1 cellular context compared by ENCODE assay signal in the genomic region with DNA sequence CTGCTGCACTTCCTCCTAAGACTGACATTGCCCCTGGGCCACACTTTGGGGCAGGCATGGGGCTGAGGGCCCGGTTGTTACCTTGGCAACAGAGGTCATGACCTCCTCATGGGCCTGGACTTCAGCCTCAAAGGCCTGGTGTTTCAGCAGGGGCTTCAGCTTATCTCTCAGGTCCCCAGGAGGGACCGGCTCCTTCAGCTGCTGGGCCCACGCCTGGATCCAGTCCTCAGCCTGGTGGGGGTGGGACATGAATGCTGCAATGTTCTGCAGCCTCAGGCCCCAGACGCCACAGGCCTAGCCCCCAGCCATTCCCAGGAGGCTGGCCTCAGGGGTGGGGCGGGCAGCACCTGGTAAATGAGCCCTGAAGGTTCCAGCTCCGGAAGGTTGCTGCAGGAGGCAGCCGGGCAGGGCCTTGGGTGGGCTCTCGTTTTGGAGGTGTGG.
TF ChIP-seq lines count a peak whose summit lies in the region.

No MANE protein-coding gene starts in this region.

TF ChIP-seq in HepG2, 621 proteins besides CTCF, POLR2A, EP300 and RAD21 (continued from another document and continues in another):
- TF ChIP-seq, protein P1, sequence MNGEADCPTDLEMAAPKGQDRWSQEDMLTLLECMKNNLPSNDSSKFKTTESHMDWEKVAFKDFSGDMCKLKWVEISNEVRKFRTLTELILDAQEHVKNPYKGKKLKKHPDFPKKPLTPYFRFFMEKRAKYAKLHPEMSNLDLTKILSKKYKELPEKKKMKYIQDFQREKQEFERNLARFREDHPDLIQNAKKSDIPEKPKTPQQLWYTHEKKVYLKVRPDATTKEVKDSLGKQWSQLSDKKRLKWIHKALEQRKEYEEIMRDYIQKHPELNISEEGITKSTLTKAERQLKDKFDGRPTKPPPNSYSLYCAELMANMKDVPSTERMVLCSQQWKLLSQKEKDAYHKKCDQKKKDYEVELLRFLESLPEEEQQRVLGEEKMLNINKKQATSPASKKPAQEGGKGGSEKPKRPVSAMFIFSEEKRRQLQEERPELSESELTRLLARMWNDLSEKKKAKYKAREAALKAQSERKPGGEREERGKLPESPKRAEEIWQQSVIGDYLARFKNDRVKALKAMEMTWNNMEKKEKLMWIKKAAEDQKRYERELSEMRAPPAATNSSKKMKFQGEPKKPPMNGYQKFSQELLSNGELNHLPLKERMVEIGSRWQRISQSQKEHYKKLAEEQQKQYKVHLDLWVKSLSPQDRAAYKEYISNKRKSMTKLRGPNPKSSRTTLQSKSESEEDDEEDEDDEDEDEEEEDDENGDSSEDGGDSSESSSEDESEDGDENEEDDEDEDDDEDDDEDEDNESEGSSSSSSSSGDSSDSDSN (CRISPR knock-in tag; IDR thresholded peaks at IDR 0.05) = peak; percentile 61
- TF ChIP-seq, protein P2, sequence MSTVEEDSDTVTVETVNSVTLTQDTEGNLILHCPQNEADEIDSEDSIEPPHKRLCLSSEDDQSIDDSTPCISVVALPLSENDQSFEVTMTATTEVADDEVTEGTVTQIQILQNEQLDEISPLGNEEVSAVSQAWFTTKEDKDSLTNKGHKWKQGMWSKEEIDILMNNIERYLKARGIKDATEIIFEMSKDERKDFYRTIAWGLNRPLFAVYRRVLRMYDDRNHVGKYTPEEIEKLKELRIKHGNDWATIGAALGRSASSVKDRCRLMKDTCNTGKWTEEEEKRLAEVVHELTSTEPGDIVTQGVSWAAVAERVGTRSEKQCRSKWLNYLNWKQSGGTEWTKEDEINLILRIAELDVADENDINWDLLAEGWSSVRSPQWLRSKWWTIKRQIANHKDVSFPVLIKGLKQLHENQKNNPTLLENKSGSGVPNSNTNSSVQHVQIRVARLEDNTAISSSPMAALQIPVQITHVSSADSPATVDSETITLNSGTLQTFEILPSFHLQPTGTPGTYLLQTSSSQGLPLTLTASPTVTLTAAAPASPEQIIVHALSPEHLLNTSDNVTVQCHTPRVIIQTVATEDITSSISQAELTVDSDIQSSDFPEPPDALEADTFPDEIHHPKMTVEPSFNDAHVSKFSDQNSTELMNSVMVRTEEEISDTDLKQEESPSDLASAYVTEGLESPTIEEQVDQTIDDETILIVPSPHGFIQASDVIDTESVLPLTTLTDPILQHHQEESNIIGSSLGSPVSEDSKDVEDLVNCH (CRISPR knock-in tag; IDR thresholded peaks at IDR 0.05) = no peak
- TF ChIP-seq ZNF510 (CRISPR knock-in tag; IDR thresholded peaks at IDR 0.05; ENCODE audit: low read depth) (0 out of 2 replicates have a peak, but pooled peaks have one; percentile 43), GPN1 (CRISPR knock-in tag; IDR thresholded peaks at IDR 0.05; ENCODE audit: borderline replicate concordance) (no peak), IRF2 (CRISPR knock-in tag; IDR thresholded peaks at IDR 0.05) (no peak), TCF7 (IDR thresholded peaks at IDR 0.05; ENCODE audit: low read depth) (no peak), CENPX (CRISPR knock-in tag; IDR thresholded peaks at IDR 0.05) (no peak), NR2F6 (IDR thresholded peaks at IDR 0.05) (peak; percentile 87), NR2F6 (CRISPR knock-in tag; IDR thresholded peaks at IDR 0.05) (peak; percentile 84), NR2F1 (CRISPR knock-in tag; IDR thresholded peaks at IDR 0.05) (peak; percentile 40 to 74; a peak in 3 of 4 replicates), HOXA3 (CRISPR knock-in tag; IDR thresholded peaks at IDR 0.05) (peak; percentile 13; the same call in 1 of the 2 replicates), U2AF1 (optimal IDR thresholded peaks at IDR 0.05; ENCODE audit: low read depth, low read length) (no peak), DPF2 (CRISPR knock-in tag; IDR thresholded peaks at IDR 0.05; ENCODE audit: borderline replicate concordance, low read depth) (no peak), GTF3A (CRISPR knock-in tag; conservative IDR thresholded peaks at IDR 0.05) (0 out of 2 replicates have a peak, but pooled peaks have one; percentile 68), TRIM24 (CRISPR knock-in tag; IDR thresholded peaks at IDR 0.05) (no peak), PCBP1 (IDR thresholded peaks at IDR 0.05; ENCODE audit: borderline replicate concordance, low read depth, low read length) (no peak), ZNF350 (CRISPR knock-in tag; IDR thresholded peaks at IDR 0.05; ENCODE audit: borderline replicate concordance, low read depth) (0 out of 2 replicates have a peak, but pooled peaks have one; percentile 4), NR2C2 (CRISPR knock-in tag; IDR thresholded peaks at IDR 0.05; ENCODE audit: borderline replicate concordance) (peak; percentile 93), MYNN (CRISPR knock-in tag; IDR thresholded peaks at IDR 0.05; ENCODE audit: low read depth) (no peak), ELF4 (CRISPR knock-in tag; IDR thresholded peaks at IDR 0.05; ENCODE audit: borderline replicate concordance) (no peak), PITX1 (CRISPR knock-in tag; IDR thresholded peaks at IDR 0.05) (no peak), KLF15 (CRISPR knock-in tag; IDR thresholded peaks at IDR 0.05; ENCODE audit: borderline replicate concordance) (no peak), ZNF564 (CRISPR knock-in tag; IDR thresholded peaks at IDR 0.05) (no peak), ZFP36L1 (CRISPR knock-in tag; IDR thresholded peaks at IDR 0.05) (no peak), ZBTB7A (CRISPR knock-in tag; IDR thresholded peaks at IDR 0.05) (0 out of 2 replicates have a peak, but pooled peaks have one; percentile 41), ATF7-NPFF (CRISPR knock-in tag; IDR thresholded peaks at IDR 0.05; ENCODE audit: low read depth) (no peak), ZNF230 (CRISPR knock-in tag; IDR thresholded peaks at IDR 0.05) (peak; percentile 66; the same call in 1 of the 2 replicates), MXD4 (CRISPR knock-in tag; IDR thresholded peaks at IDR 0.05) (no peak), ZNF501 (CRISPR knock-in tag; IDR thresholded peaks at IDR 0.05) (0 out of 2 replicates have a peak, but pooled peaks have one; percentile 24), FLYWCH1 (CRISPR knock-in tag; IDR thresholded peaks at IDR 0.05) (no peak), RFX1 (IDR thresholded peaks at IDR 0.05) (peak; percentile 69), ZNF556 (CRISPR knock-in tag; IDR thresholded peaks at IDR 0.05; ENCODE audit: borderline replicate concordance) (peak; percentile 71; the same call in 1 of the 2 replicates), FIP1L1 (IDR thresholded peaks at IDR 0.05; ENCODE audit: borderline replicate concordance, insufficient read depth, low read depth, low read length) (no peak), ZMYM4 (CRISPR knock-in tag; IDR thresholded peaks at IDR 0.05) (0 out of 2 replicates have a peak, but pooled peaks have one; percentile 22), RFXANK (CRISPR knock-in tag; IDR thresholded peaks at IDR 0.05) (no peak)
- TF ChIP-seq, protein P3, sequence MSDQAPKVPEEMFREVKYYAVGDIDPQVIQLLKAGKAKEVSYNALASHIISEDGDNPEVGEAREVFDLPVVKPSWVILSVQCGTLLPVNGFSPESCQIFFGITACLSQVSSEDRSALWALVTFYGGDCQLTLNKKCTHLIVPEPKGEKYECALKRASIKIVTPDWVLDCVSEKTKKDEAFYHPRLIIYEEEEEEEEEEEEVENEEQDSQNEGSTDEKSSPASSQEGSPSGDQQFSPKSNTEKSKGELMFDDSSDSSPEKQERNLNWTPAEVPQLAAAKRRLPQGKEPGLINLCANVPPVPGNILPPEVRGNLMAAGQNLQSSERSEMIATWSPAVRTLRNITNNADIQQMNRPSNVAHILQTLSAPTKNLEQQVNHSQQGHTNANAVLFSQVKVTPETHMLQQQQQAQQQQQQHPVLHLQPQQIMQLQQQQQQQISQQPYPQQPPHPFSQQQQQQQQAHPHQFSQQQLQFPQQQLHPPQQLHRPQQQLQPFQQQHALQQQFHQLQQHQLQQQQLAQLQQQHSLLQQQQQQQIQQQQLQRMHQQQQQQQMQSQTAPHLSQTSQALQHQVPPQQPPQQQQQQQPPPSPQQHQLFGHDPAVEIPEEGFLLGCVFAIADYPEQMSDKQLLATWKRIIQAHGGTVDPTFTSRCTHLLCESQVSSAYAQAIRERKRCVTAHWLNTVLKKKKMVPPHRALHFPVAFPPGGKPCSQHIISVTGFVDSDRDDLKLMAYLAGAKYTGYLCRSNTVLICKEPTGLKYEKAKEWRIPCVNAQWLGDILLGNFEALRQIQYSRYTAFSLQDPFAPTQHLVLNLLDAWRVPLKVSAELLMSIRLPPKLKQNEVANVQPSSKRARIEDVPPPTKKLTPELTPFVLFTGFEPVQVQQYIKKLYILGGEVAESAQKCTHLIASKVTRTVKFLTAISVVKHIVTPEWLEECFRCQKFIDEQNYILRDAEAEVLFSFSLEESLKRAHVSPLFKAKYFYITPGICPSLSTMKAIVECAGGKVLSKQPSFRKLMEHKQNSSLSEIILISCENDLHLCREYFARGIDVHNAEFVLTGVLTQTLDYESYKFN (CRISPR knock-in tag; conservative IDR thresholded peaks at IDR 0.05) = peak; percentile 69
- TF ChIP-seq, protein P4, sequence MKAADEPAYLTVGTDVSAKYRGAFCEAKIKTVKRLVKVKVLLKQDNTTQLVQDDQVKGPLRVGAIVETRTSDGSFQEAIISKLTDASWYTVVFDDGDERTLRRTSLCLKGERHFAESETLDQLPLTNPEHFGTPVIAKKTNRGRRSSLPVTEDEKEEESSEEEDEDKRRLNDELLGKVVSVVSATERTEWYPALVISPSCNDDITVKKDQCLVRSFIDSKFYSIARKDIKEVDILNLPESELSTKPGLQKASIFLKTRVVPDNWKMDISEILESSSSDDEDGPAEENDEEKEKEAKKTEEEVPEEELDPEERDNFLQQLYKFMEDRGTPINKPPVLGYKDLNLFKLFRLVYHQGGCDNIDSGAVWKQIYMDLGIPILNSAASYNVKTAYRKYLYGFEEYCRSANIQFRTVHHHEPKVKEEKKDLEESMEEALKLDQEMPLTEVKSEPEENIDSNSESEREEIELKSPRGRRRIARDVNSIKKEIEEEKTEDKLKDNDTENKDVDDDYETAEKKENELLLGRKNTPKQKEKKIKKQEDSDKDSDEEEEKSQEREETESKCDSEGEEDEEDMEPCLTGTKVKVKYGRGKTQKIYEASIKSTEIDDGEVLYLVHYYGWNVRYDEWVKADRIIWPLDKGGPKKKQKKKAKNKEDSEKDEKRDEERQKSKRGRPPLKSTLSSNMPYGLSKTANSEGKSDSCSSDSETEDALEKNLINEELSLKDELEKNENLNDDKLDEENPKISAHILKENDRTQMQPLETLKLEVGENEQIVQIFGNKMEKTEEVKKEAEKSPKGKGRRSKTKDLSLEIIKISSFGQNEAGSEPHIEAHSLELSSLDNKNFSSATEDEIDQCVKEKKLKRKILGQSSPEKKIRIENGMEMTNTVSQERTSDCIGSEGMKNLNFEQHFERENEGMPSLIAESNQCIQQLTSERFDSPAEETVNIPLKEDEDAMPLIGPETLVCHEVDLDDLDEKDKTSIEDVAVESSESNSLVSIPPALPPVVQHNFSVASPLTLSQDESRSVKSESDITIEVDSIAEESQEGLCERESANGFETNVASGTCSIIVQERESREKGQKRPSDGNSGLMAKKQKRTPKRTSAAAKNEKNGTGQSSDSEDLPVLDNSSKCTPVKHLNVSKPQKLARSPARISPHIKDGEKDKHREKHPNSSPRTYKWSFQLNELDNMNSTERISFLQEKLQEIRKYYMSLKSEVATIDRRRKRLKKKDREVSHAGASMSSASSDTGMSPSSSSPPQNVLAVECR (CRISPR knock-in tag; IDR thresholded peaks at IDR 0.05; ENCODE audit: borderline replicate concordance) = peak; percentile 42; the same call in 1 of the 2 replicates
- TF ChIP-seq, protein P5, sequence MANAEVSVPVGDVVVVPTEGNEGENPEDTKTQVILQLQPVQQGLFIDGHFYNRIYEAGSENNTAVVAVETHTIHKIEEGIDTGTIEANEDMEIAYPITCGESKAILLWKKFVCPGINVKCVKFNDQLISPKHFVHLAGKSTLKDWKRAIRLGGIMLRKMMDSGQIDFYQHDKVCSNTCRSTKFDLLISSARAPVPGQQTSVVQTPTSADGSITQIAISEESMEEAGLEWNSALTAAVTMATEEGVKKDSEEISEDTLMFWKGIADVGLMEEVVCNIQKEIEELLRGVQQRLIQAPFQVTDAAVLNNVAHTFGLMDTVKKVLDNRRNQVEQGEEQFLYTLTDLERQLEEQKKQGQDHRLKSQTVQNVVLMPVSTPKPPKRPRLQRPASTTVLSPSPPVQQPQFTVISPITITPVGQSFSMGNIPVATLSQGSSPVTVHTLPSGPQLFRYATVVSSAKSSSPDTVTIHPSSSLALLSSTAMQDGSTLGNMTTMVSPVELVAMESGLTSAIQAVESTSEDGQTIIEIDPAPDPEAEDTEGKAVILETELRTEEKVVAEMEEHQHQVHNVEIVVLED (CRISPR knock-in tag; IDR thresholded peaks at IDR 0.05; ENCODE audit: borderline replicate concordance) = no peak
- TF ChIP-seq, protein P6, sequence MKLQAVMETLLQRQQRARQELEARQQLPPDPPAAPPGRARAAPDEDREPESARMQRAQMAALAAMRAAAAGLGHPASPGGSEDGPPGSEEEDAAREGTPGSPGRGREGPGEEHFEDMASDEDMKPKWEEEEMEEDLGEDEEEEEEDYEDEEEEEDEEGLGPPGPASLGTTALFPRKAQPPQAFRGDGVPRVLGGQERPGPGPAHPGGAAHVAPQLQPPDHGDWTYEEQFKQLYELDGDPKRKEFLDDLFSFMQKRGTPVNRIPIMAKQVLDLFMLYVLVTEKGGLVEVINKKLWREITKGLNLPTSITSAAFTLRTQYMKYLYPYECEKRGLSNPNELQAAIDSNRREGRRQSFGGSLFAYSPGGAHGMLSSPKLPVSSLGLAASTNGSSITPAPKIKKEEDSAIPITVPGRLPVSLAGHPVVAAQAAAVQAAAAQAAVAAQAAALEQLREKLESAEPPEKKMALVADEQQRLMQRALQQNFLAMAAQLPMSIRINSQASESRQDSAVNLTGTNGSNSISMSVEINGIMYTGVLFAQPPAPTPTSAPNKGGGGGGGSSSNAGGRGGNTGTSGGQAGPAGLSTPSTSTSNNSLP (IDR thresholded peaks at IDR 0.05; ENCODE audit: low read depth, low read length) = no peak
- TF ChIP-seq, protein P7, sequence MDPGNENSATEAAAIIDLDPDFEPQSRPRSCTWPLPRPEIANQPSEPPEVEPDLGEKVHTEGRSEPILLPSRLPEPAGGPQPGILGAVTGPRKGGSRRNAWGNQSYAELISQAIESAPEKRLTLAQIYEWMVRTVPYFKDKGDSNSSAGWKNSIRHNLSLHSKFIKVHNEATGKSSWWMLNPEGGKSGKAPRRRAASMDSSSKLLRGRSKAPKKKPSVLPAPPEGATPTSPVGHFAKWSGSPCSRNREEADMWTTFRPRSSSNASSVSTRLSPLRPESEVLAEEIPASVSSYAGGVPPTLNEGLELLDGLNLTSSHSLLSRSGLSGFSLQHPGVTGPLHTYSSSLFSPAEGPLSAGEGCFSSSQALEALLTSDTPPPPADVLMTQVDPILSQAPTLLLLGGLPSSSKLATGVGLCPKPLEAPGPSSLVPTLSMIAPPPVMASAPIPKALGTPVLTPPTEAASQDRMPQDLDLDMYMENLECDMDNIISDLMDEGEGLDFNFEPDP (CRISPR knock-in tag; conservative IDR thresholded peaks at IDR 0.05) = no peak
- TF ChIP-seq, protein P8, sequence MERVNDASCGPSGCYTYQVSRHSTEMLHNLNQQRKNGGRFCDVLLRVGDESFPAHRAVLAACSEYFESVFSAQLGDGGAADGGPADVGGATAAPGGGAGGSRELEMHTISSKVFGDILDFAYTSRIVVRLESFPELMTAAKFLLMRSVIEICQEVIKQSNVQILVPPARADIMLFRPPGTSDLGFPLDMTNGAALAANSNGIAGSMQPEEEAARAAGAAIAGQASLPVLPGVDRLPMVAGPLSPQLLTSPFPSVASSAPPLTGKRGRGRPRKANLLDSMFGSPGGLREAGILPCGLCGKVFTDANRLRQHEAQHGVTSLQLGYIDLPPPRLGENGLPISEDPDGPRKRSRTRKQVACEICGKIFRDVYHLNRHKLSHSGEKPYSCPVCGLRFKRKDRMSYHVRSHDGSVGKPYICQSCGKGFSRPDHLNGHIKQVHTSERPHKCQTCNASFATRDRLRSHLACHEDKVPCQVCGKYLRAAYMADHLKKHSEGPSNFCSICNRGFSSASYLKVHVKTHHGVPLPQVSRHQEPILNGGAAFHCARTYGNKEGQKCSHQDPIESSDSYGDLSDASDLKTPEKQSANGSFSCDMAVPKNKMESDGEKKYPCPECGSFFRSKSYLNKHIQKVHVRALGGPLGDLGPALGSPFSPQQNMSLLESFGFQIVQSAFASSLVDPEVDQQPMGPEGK (CRISPR knock-in tag; IDR thresholded peaks at IDR 0.05) = 0 out of 2 replicates have a peak, but pooled peaks have one; percentile 31
